ENCODE assay signal across 8 cellular contexts in genomic region chr14:70655110-70655826, GRCh38. TPM values are rescaled to one million over a fixed set of nuclear protein-coding genes. Genes with fewer than 3 reads are reported as not detected.
DNase-seq lines count a peak whose midpoint lies in the region; ATAC-seq and TF ChIP-seq lines count a peak whose summit lies in the region.

No MANE protein-coding gene starts in this region.

- no peaks in the 10 kb centered on the region for H3K9me3 ChIP-seq in DOHH2 (ENCODE audit: control insufficient read depth, insufficient read depth, low read length)

- no peaks in the 10 kb centered on the region for H3K27me3 ChIP-seq in DOHH2 (ENCODE audit: control insufficient read depth, low read length)

- no peaks in the 10 kb centered on the region for H3K9me2 ChIP-seq in DOHH2 (replicated peaks; ENCODE audit: control insufficient read depth, low read length)

- peak overlapping the region; percentile 99 for H3K27ac ChIP-seq in DOHH2 (ENCODE audit: low read depth, low read length)

- no peaks in the 10 kb centered on the region for H4K20me1 ChIP-seq in DOHH2 (ENCODE audit: control insufficient read depth, insufficient read depth, low read depth, low read length)

- H3K4me1 ChIP-seq in DOHH2 (ENCODE audit: control insufficient read depth, low read length), result peaks cover 96% of the 10 kb centered on the region

- peak; percentile 83 for DNase-seq in KG1 (lab: John Stamatoyannopoulos, UW)
- DNase-seq in activated T-cell treated with anti-CD3 and anti-CD28 coated beads for 1 hour (ENCODE audit: low read depth), result peak; percentile 61
- peak; percentile 45 to 60 for DNase-seq in lung microvascular endothelial cell (ENCODE audit: low read depth in 2 of 2)
- DNase-seq in NCI-H146 (lab: John Stamatoyannopoulos, UW), result no peak
- no peak for DNase-seq in OCI-M1 (lab: John Stamatoyannopoulos, UW)
- no peak for DNase-seq in erythroblast (lab: John Stamatoyannopoulos, UW)

- peak; percentile 59 for ATAC-seq in GM21526 (IDR thresholded peaks at IDR 0.05; ENCODE audit: low FRiP score, unreplicated experiment)

- H3K36me3 ChIP-seq in DOHH2 (ENCODE audit: control insufficient read depth, low read length), result peaks cover 68% of the 10 kb centered on the region

- TF ChIP-seq CTCF in DOHH2 (IDR thresholded peaks at IDR 0.05; ENCODE audit: low read depth, low read length, poor library complexity, severe bottlenecking), result no peak

- H3K4me3 ChIP-seq in DOHH2 (ENCODE audit: low read length), result peak overlapping the region; percentile 74

- H3F3A ChIP-seq in DOHH2 (ENCODE audit: control insufficient read depth, insufficient read depth), result peaks cover 51% of the 10 kb centered on the region

- peak overlapping the region; percentile 88 for H3K4me2 ChIP-seq in DOHH2 (ENCODE audit: low read length)

- peaks cover 82% of the 10 kb centered on the region for H3K79me2 ChIP-seq in DOHH2 (ENCODE audit: control insufficient read depth, low read length)

- no peak for TF ChIP-seq POLR2A in erythroblast (IDR thresholded peaks at IDR 0.05; ENCODE audit: low read length)

RNA-seq across cellular contexts. Expression of gene TTC9, which starts 13.6 kb away (rescaled TPM):
- 0.20 and 0.22 TPM in 2 replicates for total RNA-seq in lung microvascular endothelial cell

RNA-seq across cellular contexts. Expression of gene MED6, which starts 54.8 kb away (rescaled TPM):
- total RNA-seq in lung microvascular endothelial cell, result 14.8 and 19.6 TPM in 2 replicates

Comparison
In these comparisons a context has a peak if more than half of its experiments do, and no peak if none do; other contexts are left out.
1. DNase-seq: peak in KG1 (single experiment), activated T-cell treated with anti-CD3 and anti-CD28 coated beads for 1 hour (single experiment) and lung microvascular endothelial cell (2 of 2); none in NCI-H146 (single experiment), OCI-M1 (single experiment) and erythroblast (0 of 2).